ENCODE assay signal across 8 cellular contexts in genomic region chr1:167220537-167221125, GRCh38. TPM values are rescaled to one million over a fixed set of nuclear protein-coding genes. Genes with fewer than 3 reads are reported as not detected.
DNase-seq lines count a peak whose midpoint lies in the region; ATAC-seq and TF ChIP-seq lines count a peak whose summit lies in the region.

Gene POU2F1, plus strand, starts transcription at chr1:167220886. Its CDS starts 12 bp downstream, at chr1:167220898.

- H3K4me2 ChIP-seq in GM23338 (peak within 1 kb of the TSS; percentile 94), fibroblast of lung (ENCODE audit: extremely low read depth, insufficient read depth, low read length) (peak within 1 kb of the TSS; percentile 97)

- POLR2A ChIA-PET in naive thymus-derived CD4-positive, alpha-beta T cell (lab: Charles Lee), result interaction anchor here (0.6 to 5.0 kb wide), 22 partner anchors 8 to 715 kb away, joined by 3 to 30 read pairs (median 4); partner anchors contain the start of genes CD247, CREG1, GPA33 and POGK

- 0 out of 2 replicates have a peak, but pooled peaks cover 2% of the 10 kb centered on the region for H3F3A ChIP-seq in GM23338 (replicated peaks; ENCODE audit: low read depth)

- no peaks in the 10 kb centered on the region; the same call in 1 of the 2 replicates for H4K20me1 ChIP-seq in GM23338 (replicated peaks; ENCODE audit: insufficient read depth)
- no peaks in the 10 kb centered on the region for H4K20me1 ChIP-seq in fibroblast of lung (ENCODE audit: control insufficient read depth, extremely low read depth, insufficient read depth, low read length)

- H3K4me1 Mint-ChIP-seq in GM23338, result peaks cover 40% of the 10 kb centered on the region
- H3K4me1 Mint-ChIP-seq in naive thymus-derived CD4-positive, alpha-beta T cell, result peaks cover 28 to 48% (median 42%) of the 10 kb centered on the region in 7 donors
- H3K4me1 Mint-ChIP-seq in stimulated activated naive B cell treated with anti-CD40 and anti-IgM and Interleukin-4, amounts not matched to agents 10 μg/mL and 1 μg/mL and 100 μg/mL, for 72 hours, result peaks cover 10 to 30% of the 10 kb centered on the region in 2 donors

- peak within 1 kb of the TSS; percentile 88 for H3K4me3 Mint-ChIP-seq in GM23338
- peak within 1 kb of the TSS; percentile 87 to 98 (median 96) for H3K4me3 Mint-ChIP-seq in naive thymus-derived CD4-positive, alpha-beta T cell
- H3K4me3 Mint-ChIP-seq in stimulated activated naive B cell treated with anti-CD40 and anti-IgM and Interleukin-4, amounts not matched to agents 10 μg/mL and 1 μg/mL and 100 μg/mL, for 72 hours, result peak within 1 kb of the TSS; percentile 88 to 92

- H3K9ac ChIP-seq in fibroblast of lung (ENCODE audit: insufficient read depth, low read length), result peak within 1 kb of the TSS; percentile 73

- H3K36me3 ChIP-seq in GM23338 (ENCODE audit: insufficient read depth) (no peaks in the 10 kb centered on the region), fibroblast of lung (ENCODE audit: control insufficient read depth, insufficient read depth, low read length) (no peaks in the 10 kb centered on the region)
- H3K36me3 ChIP-seq in naive thymus-derived CD4-positive, alpha-beta T cell (ENCODE audit: control insufficient read depth in 2 of 3, insufficient read depth in 3 of 3, low read length in 3 of 3), result peaks cover 0 to 6% (median 0%) of the 10 kb centered on the region in 3 experiments

- peak; percentile 67 for ATAC-seq in GM23338
- ATAC-seq in naive thymus-derived CD4-positive, alpha-beta T cell, result peak; percentile 91
- ATAC-seq in stimulated activated naive B cell treated with anti-CD40 and anti-IgM and Interleukin-4, amounts not matched to agents 10 μg/mL and 1 μg/mL and 100 μg/mL, for 72 hours (replicated peaks), result peak; percentile 65 to 74

- H3K9me3 Mint-ChIP-seq in GM23338, result peaks cover 10% of the 10 kb centered on the region; the same call in 2 of the 3 replicates
- peaks cover 0 to 13% (median 0%) of the 10 kb centered on the region in 11 donors for H3K9me3 Mint-ChIP-seq in naive thymus-derived CD4-positive, alpha-beta T cell
- H3K9me3 Mint-ChIP-seq in stimulated activated naive B cell treated with anti-CD40 and anti-IgM and Interleukin-4, amounts not matched to agents 10 μg/mL and 1 μg/mL and 100 μg/mL, for 72 hours, result peaks cover 0 to 5% of the 10 kb centered on the region in 2 donors

- DNase-seq in EH (ENCODE audit: low read depth) (peak; percentile 98), GM23338 (ENCODE audit: low spot score) (peak; percentile 96), LHCN-M2 (ENCODE audit: low read depth) (peak; percentile 96), RPMI7951 (ENCODE audit: low read depth) (peak; percentile 94), fibroblast of lung (ENCODE audit: low read depth in 2 of 2) (peak; percentile 91 to 98)
- peak; percentile 98 to 100 for DNase-seq in activated T-helper 1 cell treated with anti-CD3 and anti-CD28 coated beads, Interleukin-2, amount 50 U/mL, for 16 hours (ENCODE audit: low read depth in 1 of 2, low spot score in 1 of 2)
- DNase-seq in naive thymus-derived CD4-positive, alpha-beta T cell, result peak; percentile 97 to 99 (median 98)
- peak; percentile 97 for DNase-seq in stimulated activated naive B cell treated with anti-CD40 and anti-IgM and Interleukin-4, amounts not matched to agents 10 μg/mL and 1 μg/mL and 100 μg/mL, for 72 hours

- TF ChIP-seq CTCF in GM23338 (conservative IDR thresholded peaks at IDR 0.05; ENCODE audit: low read depth in 2 of 2) (peak; percentile 50 to 64), fibroblast of lung (conservative IDR thresholded peaks at IDR 0.05 in 1 of 2, IDR thresholded peaks at IDR 0.05 in 1 of 2; ENCODE audit: low read depth in 1 of 2, low read length in 2 of 2) (peak; percentile 48 to 58)

- peaks cover 15% of the 10 kb centered on the region for H3K27me3 Mint-ChIP-seq in GM23338 (ENCODE audit: insufficient read depth, low read depth, poor library complexity)
- H3K27me3 Mint-ChIP-seq in naive thymus-derived CD4-positive, alpha-beta T cell, result peaks cover 0 to 3% (median 0%) of the 10 kb centered on the region in 5 donors
- H3K27me3 Mint-ChIP-seq in stimulated activated naive B cell treated with anti-CD40 and anti-IgM and Interleukin-4, amounts not matched to agents 10 μg/mL and 1 μg/mL and 100 μg/mL, for 72 hours, result no peaks in the 10 kb centered on the region

- H3K36me3 Mint-ChIP-seq in GM23338 (ENCODE audit: low read depth), result peaks cover 6% of the 10 kb centered on the region; the same call in 2 of the 3 replicates
- peaks cover 0 to 8% (median 3%) of the 10 kb centered on the region in 5 donors for H3K36me3 Mint-ChIP-seq in naive thymus-derived CD4-positive, alpha-beta T cell
- H3K36me3 Mint-ChIP-seq in stimulated activated naive B cell treated with anti-CD40 and anti-IgM and Interleukin-4, amounts not matched to agents 10 μg/mL and 1 μg/mL and 100 μg/mL, for 72 hours, result peaks cover 0 to 2% of the 10 kb centered on the region in 2 donors

- H3K27me3 ChIP-seq in GM23338 (ENCODE audit: insufficient read depth), result no peaks in the 10 kb centered on the region
- no peaks in the 10 kb centered on the region for H3K27me3 ChIP-seq in fibroblast of lung (ENCODE audit: control insufficient read depth, insufficient read depth, low read length)
- H3K27me3 ChIP-seq in naive thymus-derived CD4-positive, alpha-beta T cell (ENCODE audit: control insufficient read depth in 2 of 2, insufficient read depth in 2 of 2, low read length in 2 of 2), result no peaks in the 10 kb centered on the region

- peaks cover 37% of the 10 kb centered on the region for H3K79me2 ChIP-seq in GM23338 (replicated peaks; ENCODE audit: insufficient read depth)
- peaks cover 24% of the 10 kb centered on the region for H3K79me2 ChIP-seq in fibroblast of lung (ENCODE audit: control insufficient read depth, insufficient read depth, low read length)

- H3K4me3 ChIP-seq in GM23338, result peak within 1 kb of the TSS; percentile 75
- H3K4me3 ChIP-seq in fibroblast of lung (replicated peaks in 1 of 4; ENCODE audit: control extremely low read depth in 1 of 4, insufficient read depth in 1 of 4, low read depth in 3 of 4, low read length in 4 of 4), result peak within 1 kb of the TSS; percentile 93 to 99 (median 96)
- H3K4me3 ChIP-seq in naive thymus-derived CD4-positive, alpha-beta T cell (ENCODE audit: low read length), result peak within 1 kb of the TSS; percentile 90

- CTCF ChIA-PET in naive thymus-derived CD4-positive, alpha-beta T cell (lab: Charles Lee), result interaction anchor here (0.6 to 2.2 kb wide), 21 partner anchors 8 to 1391 kb away, joined by 3 to 8 read pairs (median 4); partner anchors contain the start of gene CREG1

- H3K27ac Mint-ChIP-seq in GM23338, result peak within 1 kb of the TSS; percentile 100
- H3K27ac Mint-ChIP-seq in naive thymus-derived CD4-positive, alpha-beta T cell, result peak within 1 kb of the TSS; percentile 92 to 99 (median 98)
- H3K27ac Mint-ChIP-seq in stimulated activated naive B cell treated with anti-CD40 and anti-IgM and Interleukin-4, amounts not matched to agents 10 μg/mL and 1 μg/mL and 100 μg/mL, for 72 hours, result peak within 1 kb of the TSS; percentile 99

- H3K27ac ChIP-seq in GM23338 (ENCODE audit: low read depth) (peak within 1 kb of the TSS; percentile 100), fibroblast of lung (ENCODE audit: insufficient read depth, low read length) (peak within 1 kb of the TSS; percentile 76)
- H3K27ac ChIP-seq in naive thymus-derived CD4-positive, alpha-beta T cell (ENCODE audit: low read depth, low read length), result peak within 1 kb of the TSS; percentile 83

- H2AFZ ChIP-seq in GM23338, result peak within 1 kb of the TSS; percentile 14; the same call in 1 of the 2 replicates
- peak within 1 kb of the TSS; percentile 98 for H2AFZ ChIP-seq in fibroblast of lung (ENCODE audit: low read length)

- H3K9me2 ChIP-seq in GM23338 (ENCODE audit: insufficient read depth), result no peaks in the 10 kb centered on the region

- intact Hi-C loops in naive thymus-derived CD4-positive, alpha-beta T cell (cut with micrococcal nuclease), result loop anchor here (1.0 to 10.0 kb wide), 26 partner anchors 47 to 1590 kb away; partner anchors contain the start of genes ILDR2 (in 2 of the 2), MGST3 (in 2 of the 2), POGK (in 2 of the 2) and TADA1 (in 2 of the 2)

- H3K4me1 ChIP-seq in GM23338 (ENCODE audit: insufficient read depth) (peaks cover 40% of the 10 kb centered on the region), fibroblast of lung (ENCODE audit: control insufficient read depth, extremely low read depth, insufficient read depth, low read length) (peaks cover 2% of the 10 kb centered on the region)
- H3K4me1 ChIP-seq in naive thymus-derived CD4-positive, alpha-beta T cell (ENCODE audit: control insufficient read depth in 2 of 2, insufficient read depth in 2 of 2, low read length in 2 of 2), result peaks cover 11 to 20% of the 10 kb centered on the region in 2 donors

- no peaks in the 10 kb centered on the region for H3K9me3 ChIP-seq in fibroblast of lung (ENCODE audit: control insufficient read depth, insufficient read depth, low read depth, low read length)
- H3K9me3 ChIP-seq in naive thymus-derived CD4-positive, alpha-beta T cell (ENCODE audit: control insufficient read depth in 2 of 3, low read length in 3 of 3), result no peaks in the 10 kb centered on the region

TF ChIP-seq in GM23338, 12 proteins besides CTCF, POLR2A, EP300 and RAD21:
- peak; percentile 28 for TF ChIP-seq POLR2AphosphoS5 (IDR thresholded peaks at IDR 0.05; ENCODE audit: low read depth)
- TF ChIP-seq EZH2 (IDR thresholded peaks at IDR 0.05; ENCODE audit: low read depth, unreplicated experiment), result no peak

RNA-seq across cellular contexts. Expression of gene POU2F1, which starts in this region (rescaled TPM):
- 52.0 and 66.1 TPM in 2 replicates for total RNA-seq in GM23338 (2014; rRNA removed; shearing (Covaris generic))
- polyA plus RNA-seq in GM23338 (2016; fragmentation: Nextera tagmentation; extraction: Ambion mirVana) (29.9 and 38.8 TPM in 2 replicates), fibroblast of lung (3.3 and 3.5 TPM in 2 replicates)
- total RNA-seq in LHCN-M2 (2014; rRNA removed) (4.8 and 5.6 TPM in 2 replicates), fibroblast of lung (3.6 and 4.3 TPM in 2 replicates)
- 1.8 TPM for polyA plus RNA-seq in LHCN-M2 (2012)
- 6.1 and 8.4 TPM in 2 replicates for total RNA-seq in RPMI7951 (2014; rRNA removed; shearing (Covaris generic))
- 1.0 and 1.8 TPM in 2 replicates for polyA plus RNA-seq in fibroblast of lung (2012)
- 6.7 and 7.1 TPM in 2 replicates for polyA minus RNA-seq in fibroblast of lung (ENCODE audit: low replicate concordance)
- total RNA-seq in naive thymus-derived CD4-positive, alpha-beta T cell, result 10 to 100 TPM; 20.6 to 36.6 (median 23.3) TPM
- polyA plus RNA-seq in naive thymus-derived CD4-positive, alpha-beta T cell, result 10 to 100 TPM in 1 of 2 donors, 1 to 10 TPM in 1; 9.1 to 13.4 TPM

Comparison
In these comparisons a context has a peak if more than half of its experiments do, and no peak if none do; other contexts are left out.
1. Peak in every context shown above with its lines: DNase-seq, ATAC-seq, H3K4me3 ChIP-seq and H3K27ac ChIP-seq.